In genomic region chr10:124386186-124387077, GRCh38 we compare ENCODE assay signal across 2 cellular contexts.
TF ChIP-seq lines count a peak whose summit lies in the region.

No MANE protein-coding gene starts in this region.

TF ChIP-seq in GM23338, 12 proteins besides CTCF, POLR2A, EP300 and RAD21:
- TF ChIP-seq JUNB (IDR thresholded peaks at IDR 0.05; ENCODE audit: unreplicated experiment) (no peak), REST (IDR thresholded peaks at IDR 0.05; ENCODE audit: unreplicated experiment) (no peak), CREB1 (CRISPR knock-in tag; IDR thresholded peaks at IDR 0.05; ENCODE audit: low read depth) (no peak), STAT1 (IDR thresholded peaks at IDR 0.05; ENCODE audit: unreplicated experiment) (no peak), POLR2AphosphoS5 (IDR thresholded peaks at IDR 0.05; ENCODE audit: low read depth) (no peak), NANOG (IDR thresholded peaks at IDR 0.05; ENCODE audit: borderline replicate concordance) (no peak), EZH2 (IDR thresholded peaks at IDR 0.05; ENCODE audit: low read depth, unreplicated experiment) (no peak), ZNF462 (CRISPR knock-in tag; IDR thresholded peaks at IDR 0.05) (no peak), ZNF114 (CRISPR knock-in tag; IDR thresholded peaks at IDR 0.05) (no peak), EZH2phosphoT487 (IDR thresholded peaks at IDR 0.05; ENCODE audit: unreplicated experiment) (no peak), ZNF331 (CRISPR knock-in tag; IDR thresholded peaks at IDR 0.05; ENCODE audit: low read depth) (no peak), ETS1 (IDR thresholded peaks at IDR 0.05) (no peak)

TF ChIP-seq in H1, 55 proteins besides CTCF, POLR2A, EP300 and RAD21:
- no peak for TF ChIP-seq ASH2L (IDR thresholded peaks at IDR 0.05; ENCODE audit: low read length)
- 0 out of 2 replicates have a peak, but pooled peaks have one; percentile 47 for TF ChIP-seq TEAD4 (IDR thresholded peaks at IDR 0.05; ENCODE audit: low read depth, low read length)
